ENCODE assay signal across 8 cellular contexts in the genomic region with DNA sequence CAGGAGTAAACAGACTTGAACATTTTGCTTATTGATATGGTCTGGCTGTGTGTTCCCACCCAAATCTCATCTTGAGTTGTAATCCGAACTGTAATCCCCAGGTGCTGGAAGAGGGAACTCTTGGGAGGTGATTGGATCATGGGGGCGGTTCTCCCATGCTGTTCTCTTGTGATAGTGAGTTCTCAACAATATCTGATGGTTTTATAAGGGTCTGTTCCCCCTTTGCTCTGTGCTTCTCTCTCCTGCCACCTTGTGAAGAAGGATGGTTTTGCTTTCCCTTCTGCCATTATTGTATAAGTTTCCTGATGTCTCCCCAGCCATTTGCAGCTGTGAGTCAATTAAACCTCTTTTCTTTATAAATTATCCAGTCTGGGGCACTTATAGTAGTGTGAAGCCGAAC. TPM values are rescaled to one million over a fixed set of nuclear protein-coding genes. Genes with fewer than 3 reads are reported as not detected.
DNase-seq lines count a peak whose midpoint lies in the region; ATAC-seq and TF ChIP-seq lines count a peak whose summit lies in the region.

No MANE protein-coding gene starts in this region.

- no peak for DNase-seq in GM10266 (ENCODE audit: extremely low spot score)
- peak; percentile 28 for DNase-seq in MM.1S
- peak; percentile 15 to 49 for DNase-seq in hippocampal formation (lab: John Stamatoyannopoulos, UW)
- DNase-seq in adrenal gland, result no peak
- no peak for DNase-seq in activated gamma-delta T cell treated with Interleukin-2 at 50 U/mL for 16 hours

- H3K79me2 ChIP-seq in MM.1S (ENCODE audit: low read length) (no peaks in the 10 kb centered on the region), SU-DHL-6 (ENCODE audit: insufficient read depth, low read length) (no peaks in the 10 kb centered on the region)

- H3K9ac ChIP-seq in MM.1S (ENCODE audit: low read length) (no peak overlapping the region), SU-DHL-6 (ENCODE audit: low read length) (no peak overlapping the region)

- TF ChIP-seq CTCF in GM10266 (IDR thresholded peaks at IDR 0.05; ENCODE audit: control insufficient read depth, insufficient read depth, low read depth, missing control alignments) (peak; percentile 45), MM.1S (IDR thresholded peaks at IDR 0.05; ENCODE audit: low read length) (peak; percentile 36), SU-DHL-6 (IDR thresholded peaks at IDR 0.05; ENCODE audit: insufficient read depth, low read length, poor library complexity, severe bottlenecking) (peak; percentile 72), adrenal gland (IDR thresholded peaks at IDR 0.05) (peak in 3 of 6 experiments; percentile 28 to 35 (median 30))

- H3K36me3 ChIP-seq in MM.1S (replicated peaks; ENCODE audit: insufficient read depth, low read length), result no peaks in the 10 kb centered on the region
- H3K36me3 ChIP-seq in SU-DHL-6 (ENCODE audit: low read length), result no peaks in the 10 kb centered on the region
- H3K36me3 ChIP-seq in adrenal gland (replicated peaks in 1 of 2), result no peaks in the 10 kb centered on the region

- no peak overlapping the region for H3K27ac ChIP-seq in MM.1S (ENCODE audit: low read length)
- H3K27ac ChIP-seq in SU-DHL-6 (ENCODE audit: low read depth, low read length), result no peak overlapping the region
- H3K27ac ChIP-seq in adrenal gland, result no peak overlapping the region

- ATAC-seq in activated CD4-positive, CD25-positive, alpha-beta regulatory T cell treated with anti-CD3 and anti-CD28 coated beads, Interleukin-2, amount 50 U/mL, for 24 hours, result no peak
- no peak for ATAC-seq in GM18505 (IDR thresholded peaks at IDR 0.05; ENCODE audit: unreplicated experiment)

- WGBS in adrenal gland, 4 donors, result 78 to 88% (median 84%) methylated on average over 3 of the region's 3 CpGs

- H3K9me2 ChIP-seq in MM.1S (replicated peaks; ENCODE audit: insufficient read depth, low read length) (no peaks in the 10 kb centered on the region), SU-DHL-6 (replicated peaks; ENCODE audit: insufficient read depth, low read length) (no peaks in the 10 kb centered on the region)

- intact Hi-C loops in adrenal gland (cut with DNase I), result no loop called here

- H3K4me3 ChIP-seq in MM.1S (ENCODE audit: low read length), result no peak overlapping the region
- no peak overlapping the region for H3K4me3 ChIP-seq in SU-DHL-6 (ENCODE audit: insufficient read depth, low read length, poor library complexity, severe bottlenecking)
- H3K4me3 ChIP-seq in adrenal gland, result no peak overlapping the region

- no peak overlapping the region for H3K4me2 ChIP-seq in MM.1S (ENCODE audit: low read depth, low read length)
- no peak overlapping the region for H3K4me2 ChIP-seq in SU-DHL-6 (ENCODE audit: low read depth, low read length, poor library complexity, severe bottlenecking)

- H3K4me1 ChIP-seq in MM.1S (ENCODE audit: low read length) (0 out of 2 replicates have a peak, but pooled peaks cover 6% of the 10 kb centered on the region), adrenal gland (replicated peaks in 1 of 2) (peaks cover 0 to 1% of the 10 kb centered on the region in 2 donors)

- H3K9me3 ChIP-seq in MM.1S (replicated peaks; ENCODE audit: insufficient read depth, low read length) (no peaks in the 10 kb centered on the region), SU-DHL-6 (ENCODE audit: insufficient read depth, low read length) (no peaks in the 10 kb centered on the region), adrenal gland (replicated peaks in 1 of 3) (no peaks in the 10 kb centered on the region)

- TF ChIP-seq POLR2A in GM18505 (IDR thresholded peaks at IDR 0.05; ENCODE audit: borderline replicate concordance, extremely low read depth, insufficient read depth, insufficient read length) (no peak), adrenal gland (IDR thresholded peaks at IDR 0.05) (no peak)

- no peaks in the 10 kb centered on the region for H3K27me3 ChIP-seq in MM.1S (replicated peaks; ENCODE audit: insufficient read depth, low read length)
- H3K27me3 ChIP-seq in SU-DHL-6 (ENCODE audit: low read length), result no peaks in the 10 kb centered on the region
- no peaks in the 10 kb centered on the region for H3K27me3 ChIP-seq in adrenal gland

- H3F3A ChIP-seq in MM.1S (ENCODE audit: insufficient read depth, low read length) (no peaks in the 10 kb centered on the region), SU-DHL-6 (ENCODE audit: insufficient read depth) (no peaks in the 10 kb centered on the region)

- H4K20me1 ChIP-seq in MM.1S (ENCODE audit: insufficient read depth, low read length) (no peaks in the 10 kb centered on the region), SU-DHL-6 (ENCODE audit: low read depth, low read length) (no peaks in the 10 kb centered on the region)

- H2AFZ ChIP-seq in MM.1S (ENCODE audit: low read length) (no peak overlapping the region), SU-DHL-6 (ENCODE audit: low read depth, low read length, severe bottlenecking) (no peak overlapping the region)

RNA-seq across cellular contexts. Expression of a gene that starts 40.0 kb away (rescaled TPM):
- 10 to 100 TPM in 7 of 8 donors, 1 to 10 TPM in 1; 8.6 to 49.2 (median 38.5) TPM for total RNA-seq in adrenal gland
- 10 to 100 TPM in 2 of 3 donors, 1 to 10 TPM in 1; 7.5 to 13.5 (median 11.5) TPM for polyA plus RNA-seq in adrenal gland

Comparison
In these comparisons a context has a peak if more than half of its experiments do, and no peak if none do; other contexts are left out.
1. DNase-seq: peak in MM.1S (single experiment) and hippocampal formation (2 of 2); none in GM10266 (single experiment), adrenal gland (0 of 7) and activated gamma-delta T cell treated with Interleukin-2 at 50 U/mL for 16 hours (single experiment).